Comparison of ENCODE assay signal across 7 cellular contexts in genomic region chr2:121374412-121375075, GRCh38.
DNase-seq lines count a peak whose midpoint lies in the region; ATAC-seq, FAIRE-seq and TF ChIP-seq lines count a peak whose summit lies in the region.
"Not testable (repeated sequence)": the region's sequence is repeated elsewhere in the genome, so short reads cannot be mapped to it uniquely, and the experiment has no call there.

No MANE protein-coding gene starts in this region.

- not testable (repeated sequence) for H3K4me1 ChIP-seq in mucosa of descending colon (ENCODE audit: low read depth); small intestine (ENCODE audit: control insufficient read depth in 2 of 2, insufficient read depth in 1 of 2, low read depth in 1 of 2, low read length in 1 of 2)
- peaks cover 0 to 13% (median 4%) of the 10 kb centered on the region in 4 donors for H3K4me1 ChIP-seq in transverse colon

- H3K4me1 Mint-ChIP-seq in T-helper 17 cell (peaks cover 15% of the 10 kb centered on the region), chondrocyte (ENCODE audit: low read depth) (peaks cover 23% of the 10 kb centered on the region)
- not testable (repeated sequence) for H3K4me1 Mint-ChIP-seq in endothelial cell (ENCODE audit: unreplicated experiment)

- in situ Hi-C loops in transverse colon (cut with MboI; ENCODE audit: low pct_ligation_motif_present in 1 of 4, low pct_unique_long_range_greater_than_20kb in 1 of 4, low sequenced_read_pairs in 3 of 4), result loop anchor here in 3 of 4 donors (25.0 kb wide), 3 partner anchors 287 to 687 kb away; no protein-coding TSS in a partner anchor

- H3K36me3 Mint-ChIP-seq in T-helper 17 cell (ENCODE audit: low read depth) (peaks cover 23% of the 10 kb centered on the region), chondrocyte (ENCODE audit: low read depth) (peaks cover 34% of the 10 kb centered on the region), endothelial cell (ENCODE audit: low read depth, unreplicated experiment) (peaks cover 37% of the 10 kb centered on the region)

- not testable (repeated sequence) for H3K27me3 Mint-ChIP-seq in T-helper 17 cell; chondrocyte (ENCODE audit: low read depth); endothelial cell (ENCODE audit: unreplicated experiment)

- TF ChIP-seq CTCF in chondrocyte (IDR thresholded peaks at IDR 0.05); endothelial cell (IDR thresholded peaks at IDR 0.05; ENCODE audit: unreplicated experiment); mucosa of descending colon (IDR thresholded peaks at IDR 0.05): not testable (repeated sequence)
- peak in 2 of 5 experiments; percentile 27 to 41 for TF ChIP-seq CTCF in transverse colon (IDR thresholded peaks at IDR 0.05)

- ATAC-seq in T-helper 17 cell, result not testable (repeated sequence)
- ATAC-seq in left colon (peak; percentile 79), mucosa of descending colon (peak; percentile 84)

- not testable (repeated sequence) for FAIRE-seq in small intestine (lab: Jason Lieb, UNC)

- H3K27me3 ChIP-seq in small intestine (ENCODE audit: control insufficient read depth in 2 of 2, insufficient read depth in 2 of 2, low read length in 2 of 2); transverse colon: not testable (repeated sequence)

- intact Hi-C loops in left colon (cut with DNase I, micrococcal nuclease); mucosa of descending colon (cut with DNase I, micrococcal nuclease); transverse colon (cut with DNase I; ENCODE audit: low total_unique reads): not testable (repeated sequence)

- 71 to 88% (median 79%) methylated on average over 5 of the region's 5 CpGs for WGBS in small intestine, 3 donors
- WGBS in transverse colon (ENCODE audit: low coverage in 1 of 2), 2 donors, result 63 to 74% methylated on average over 1 to 5 of the region's 5 CpGs

- not testable (repeated sequence) for DNase-seq in T-helper 17 cell; chondrocyte (ENCODE audit: low spot score); endothelial cell (ENCODE audit: low spot score); left colon; mucosa of descending colon; transverse colon
- peak; percentile 71 for DNase-seq in small intestine

- not testable (repeated sequence) for H3K9me3 ChIP-seq in T-helper 17 cell (ENCODE audit: control insufficient read depth, low read length, poor library complexity, severe bottlenecking); mucosa of descending colon; small intestine (ENCODE audit: control insufficient read depth, low read depth); transverse colon

- H3K27ac ChIP-seq in small intestine (ENCODE audit: low read depth in 1 of 2, low read length in 1 of 2), result not testable (repeated sequence)
- peak overlapping the region; percentile 25 to 61 (median 58) for H3K27ac ChIP-seq in transverse colon

- TF ChIP-seq POLR2A in transverse colon (IDR thresholded peaks at IDR 0.05), result not testable (repeated sequence)

- not testable (repeated sequence) for TF ChIP-seq EP300 in transverse colon (IDR thresholded peaks at IDR 0.05; ENCODE audit: low read depth)

- not testable (repeated sequence) for H3K4me3 ChIP-seq in mucosa of descending colon; small intestine (ENCODE audit: low read depth in 1 of 2, low read length in 2 of 2); transverse colon

- H3K9me3 Mint-ChIP-seq in chondrocyte (ENCODE audit: low read depth); endothelial cell (ENCODE audit: unreplicated experiment): not testable (repeated sequence)

- peak overlapping the region; percentile 14 for H3K27ac Mint-ChIP-seq in T-helper 17 cell
- peak overlapping the region; percentile 14 for H3K27ac Mint-ChIP-seq in chondrocyte (ENCODE audit: unreplicated experiment)
- H3K27ac Mint-ChIP-seq in endothelial cell (ENCODE audit: unreplicated experiment), result not testable (repeated sequence)

- H3K36me3 ChIP-seq in mucosa of descending colon (ENCODE audit: low read depth); small intestine (ENCODE audit: control insufficient read depth in 2 of 2, insufficient read depth in 2 of 2, low read length in 2 of 2): not testable (repeated sequence)
- H3K36me3 ChIP-seq in transverse colon, result peaks cover 0 to 26% (median 5%) of the 10 kb centered on the region in 4 donors

- H3K4me3 Mint-ChIP-seq in T-helper 17 cell; chondrocyte (ENCODE audit: unreplicated experiment): not testable (repeated sequence)
- H3K4me3 Mint-ChIP-seq in endothelial cell (ENCODE audit: unreplicated experiment), result peak overlapping the region; percentile 65
